In genomic region chr14:80381964-80382363, GRCh38 we compare ENCODE assay signal across 24 cellular contexts.
"Had no signal": no experiment of that assay in that cellular context is flagged by ENCODE, and none has a peak within 500 bp of the region (broad histone marks: within the 10 kb centered on the region; RNA-seq: fewer than 3 reads in every experiment).

No MANE protein-coding gene starts in this region.

- ATAC-seq: left ventricle myocardium superior; lower lobe of right lung; natural killer cell treated with Interleukin-12 subunit alpha and Interleukin-12 subunit beta and Interleukin-15 and Interleukin-18, amount 100 ng/mL, for 72 hours; right cardiac atrium; stimulated activated effector memory CD8-positive, alpha-beta T cell treated with anti-CD3 and anti-CD28 coated beads, Interleukin-12 subunit alpha, Interleukin-12 subunit beta, amount 100 ng/mL, for 72 hours; upper lobe of right lung had no signal

- H3K4me1 ChIP-seq: lower lobe of right lung, prostate gland, sigmoid colon, stomach, tibial nerve, upper lobe of right lung, uterus had no signal

- H3K36me3 ChIP-seq: lower lobe of right lung, neutrophil, prostate gland, sigmoid colon, stomach, thoracic aorta, tibial nerve, upper lobe of right lung, uterus had no signal

- H3K4me3 ChIP-seq: coronary artery, lower lobe of right lung, prostate gland, sigmoid colon, stomach, thoracic aorta, tibial nerve, upper lobe of right lung, uterus had no signal

- H3K27me3 ChIP-seq: neutrophil, sigmoid colon, stomach, tibial nerve, upper lobe of right lung, uterus had no signal

- DNase-seq: dermis blood vessel endothelial cell; effector memory CD4-positive, alpha-beta T cell; foreskin fibroblast; hypothalamus; immature natural killer cell; islet precursor cell; left ventricle myocardium superior; lower lobe of right lung; naive B cell; right cardiac atrium; sigmoid colon; stimulated activated CD4-positive, alpha-beta T cell treated with anti-CD3 and anti-CD28 coated beads, Interleukin-2, amount 100 ng/mL, for 24 hours; stimulated activated CD4-positive, alpha-beta T cell treated with anti-CD3 and anti-CD28 coated beads, Interleukin-4, amount 100 ng/mL, for 24 hours; stimulated activated naive CD4-positive, alpha-beta T cell treated with Interleukin-2 at 50 U/mL for 16 hours; stomach; upper lobe of right lung; uterus had no signal

- H3K27ac ChIP-seq: coronary artery, lower lobe of right lung, neutrophil, prostate gland, sigmoid colon, stomach, thoracic aorta, tibial nerve, upper lobe of right lung, uterus had no signal

- H3K9me3 ChIP-seq: lower lobe of right lung, neutrophil, prostate gland, sigmoid colon, stomach, thoracic aorta, tibial nerve, upper lobe of right lung, uterus had no signal
